ENCODE assay signal across 1 cellular context in the genomic region with DNA sequence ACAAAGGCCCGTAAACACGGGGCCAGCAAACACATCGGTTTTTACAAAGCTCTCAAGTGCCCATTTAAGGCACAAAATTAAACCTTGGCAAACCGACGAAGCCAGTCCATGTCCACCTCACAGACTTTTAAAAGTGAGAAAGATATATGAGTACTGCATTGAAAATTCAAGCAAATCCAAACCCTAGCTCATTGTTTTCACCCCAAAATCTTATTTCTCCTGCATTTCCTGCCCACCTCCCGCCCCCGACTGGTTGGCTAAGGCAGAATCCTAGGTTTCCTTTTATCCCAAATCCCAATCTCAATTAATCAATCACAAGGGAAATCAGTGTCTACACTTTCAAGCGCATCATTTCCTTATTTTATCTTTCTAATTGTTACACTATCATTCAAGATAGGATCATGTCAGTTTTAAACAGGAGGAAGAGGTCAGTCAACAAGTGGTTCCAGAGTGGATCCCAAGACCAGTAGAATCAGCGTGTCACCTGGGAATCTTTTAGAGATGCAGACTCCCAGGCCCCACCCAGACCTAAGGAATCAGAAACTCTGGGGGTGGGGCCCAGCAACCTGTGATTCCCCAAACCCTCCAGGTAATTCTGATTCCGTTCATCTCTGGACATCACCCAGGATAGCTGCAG.
TF ChIP-seq lines count a peak whose summit lies in the region.

No MANE protein-coding gene starts in this region.

TF ChIP-seq in GM23338, 12 proteins besides CTCF, POLR2A, EP300 and RAD21 (continued from another document):
- TF ChIP-seq, protein P1, sequence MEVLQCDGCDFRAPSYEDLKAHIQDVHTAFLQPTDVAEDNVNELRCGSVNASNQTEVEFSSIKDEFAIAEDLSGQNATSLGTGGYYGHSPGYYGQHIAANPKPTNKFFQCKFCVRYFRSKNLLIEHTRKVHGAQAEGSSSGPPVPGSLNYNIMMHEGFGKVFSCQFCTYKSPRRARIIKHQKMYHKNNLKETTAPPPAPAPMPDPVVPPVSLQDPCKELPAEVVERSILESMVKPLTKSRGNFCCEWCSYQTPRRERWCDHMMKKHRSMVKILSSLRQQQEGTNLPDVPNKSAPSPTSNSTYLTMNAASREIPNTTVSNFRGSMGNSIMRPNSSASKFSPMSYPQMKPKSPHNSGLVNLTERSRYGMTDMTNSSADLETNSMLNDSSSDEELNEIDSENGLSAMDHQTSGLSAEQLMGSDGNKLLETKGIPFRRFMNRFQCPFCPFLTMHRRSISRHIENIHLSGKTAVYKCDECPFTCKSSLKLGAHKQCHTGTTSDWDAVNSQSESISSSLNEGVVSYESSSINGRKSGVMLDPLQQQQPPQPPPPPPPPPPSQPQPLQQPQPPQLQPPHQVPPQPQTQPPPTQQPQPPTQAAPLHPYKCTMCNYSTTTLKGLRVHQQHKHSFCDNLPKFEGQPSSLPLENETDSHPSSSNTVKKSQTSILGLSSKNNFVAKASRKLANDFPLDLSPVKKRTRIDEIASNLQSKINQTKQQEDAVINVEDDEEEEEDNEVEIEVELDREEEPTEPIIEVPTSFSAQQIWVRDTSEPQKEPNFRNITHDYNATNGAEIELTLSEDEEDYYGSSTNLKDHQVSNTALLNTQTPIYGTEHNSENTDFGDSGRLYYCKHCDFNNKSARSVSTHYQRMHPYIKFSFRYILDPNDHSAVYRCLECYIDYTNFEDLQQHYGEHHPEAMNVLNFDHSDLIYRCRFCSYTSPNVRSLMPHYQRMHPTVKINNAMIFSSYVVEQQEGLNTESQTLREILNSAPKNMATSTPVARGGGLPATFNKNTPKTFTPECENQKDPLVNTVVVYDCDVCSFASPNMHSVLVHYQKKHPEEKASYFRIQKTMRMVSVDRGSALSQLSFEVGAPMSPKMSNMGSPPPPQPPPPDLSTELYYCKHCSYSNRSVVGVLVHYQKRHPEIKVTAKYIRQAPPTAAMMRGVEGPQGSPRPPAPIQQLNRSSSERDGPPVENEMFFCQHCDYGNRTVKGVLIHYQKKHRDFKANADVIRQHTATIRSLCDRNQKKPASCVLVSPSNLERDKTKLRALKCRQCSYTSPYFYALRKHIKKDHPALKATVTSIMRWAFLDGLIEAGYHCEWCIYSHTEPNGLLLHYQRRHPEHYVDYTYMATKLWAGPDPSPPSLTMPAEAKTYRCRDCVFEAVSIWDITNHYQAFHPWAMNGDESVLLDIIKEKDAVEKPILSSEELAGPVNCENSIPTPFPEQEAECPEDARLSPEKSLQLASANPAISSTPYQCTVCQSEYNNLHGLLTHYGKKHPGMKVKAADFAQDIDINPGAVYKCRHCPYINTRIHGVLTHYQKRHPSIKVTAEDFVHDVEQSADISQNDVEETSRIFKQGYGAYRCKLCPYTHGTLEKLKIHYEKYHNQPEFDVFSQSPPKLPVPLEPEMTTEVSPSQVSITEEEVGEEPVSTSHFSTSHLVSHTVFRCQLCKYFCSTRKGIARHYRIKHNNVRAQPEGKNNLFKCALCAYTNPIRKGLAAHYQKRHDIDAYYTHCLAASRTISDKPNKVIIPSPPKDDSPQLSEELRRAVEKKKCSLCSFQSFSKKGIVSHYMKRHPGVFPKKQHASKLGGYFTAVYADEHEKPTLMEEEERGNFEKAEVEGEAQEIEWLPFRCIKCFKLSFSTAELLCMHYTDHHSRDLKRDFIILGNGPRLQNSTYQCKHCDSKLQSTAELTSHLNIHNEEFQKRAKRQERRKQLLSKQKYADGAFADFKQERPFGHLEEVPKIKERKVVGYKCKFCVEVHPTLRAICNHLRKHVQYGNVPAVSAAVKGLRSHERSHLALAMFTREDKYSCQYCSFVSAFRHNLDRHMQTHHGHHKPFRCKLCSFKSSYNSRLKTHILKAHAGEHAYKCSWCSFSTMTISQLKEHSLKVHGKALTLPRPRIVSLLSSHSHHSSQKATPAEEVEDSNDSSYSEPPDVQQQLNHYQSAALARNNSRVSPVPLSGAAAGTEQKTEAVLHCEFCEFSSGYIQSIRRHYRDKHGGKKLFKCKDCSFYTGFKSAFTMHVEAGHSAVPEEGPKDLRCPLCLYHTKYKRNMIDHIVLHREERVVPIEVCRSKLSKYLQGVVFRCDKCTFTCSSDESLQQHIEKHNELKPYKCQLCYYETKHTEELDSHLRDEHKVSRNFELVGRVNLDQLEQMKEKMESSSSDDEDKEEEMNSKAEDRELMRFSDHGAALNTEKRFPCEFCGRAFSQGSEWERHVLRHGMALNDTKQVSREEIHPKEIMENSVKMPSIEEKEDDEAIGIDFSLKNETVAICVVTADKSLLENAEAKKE (CRISPR knock-in tag; IDR thresholded peaks at IDR 0.05): no peak
- TF ChIP-seq, protein P2, sequence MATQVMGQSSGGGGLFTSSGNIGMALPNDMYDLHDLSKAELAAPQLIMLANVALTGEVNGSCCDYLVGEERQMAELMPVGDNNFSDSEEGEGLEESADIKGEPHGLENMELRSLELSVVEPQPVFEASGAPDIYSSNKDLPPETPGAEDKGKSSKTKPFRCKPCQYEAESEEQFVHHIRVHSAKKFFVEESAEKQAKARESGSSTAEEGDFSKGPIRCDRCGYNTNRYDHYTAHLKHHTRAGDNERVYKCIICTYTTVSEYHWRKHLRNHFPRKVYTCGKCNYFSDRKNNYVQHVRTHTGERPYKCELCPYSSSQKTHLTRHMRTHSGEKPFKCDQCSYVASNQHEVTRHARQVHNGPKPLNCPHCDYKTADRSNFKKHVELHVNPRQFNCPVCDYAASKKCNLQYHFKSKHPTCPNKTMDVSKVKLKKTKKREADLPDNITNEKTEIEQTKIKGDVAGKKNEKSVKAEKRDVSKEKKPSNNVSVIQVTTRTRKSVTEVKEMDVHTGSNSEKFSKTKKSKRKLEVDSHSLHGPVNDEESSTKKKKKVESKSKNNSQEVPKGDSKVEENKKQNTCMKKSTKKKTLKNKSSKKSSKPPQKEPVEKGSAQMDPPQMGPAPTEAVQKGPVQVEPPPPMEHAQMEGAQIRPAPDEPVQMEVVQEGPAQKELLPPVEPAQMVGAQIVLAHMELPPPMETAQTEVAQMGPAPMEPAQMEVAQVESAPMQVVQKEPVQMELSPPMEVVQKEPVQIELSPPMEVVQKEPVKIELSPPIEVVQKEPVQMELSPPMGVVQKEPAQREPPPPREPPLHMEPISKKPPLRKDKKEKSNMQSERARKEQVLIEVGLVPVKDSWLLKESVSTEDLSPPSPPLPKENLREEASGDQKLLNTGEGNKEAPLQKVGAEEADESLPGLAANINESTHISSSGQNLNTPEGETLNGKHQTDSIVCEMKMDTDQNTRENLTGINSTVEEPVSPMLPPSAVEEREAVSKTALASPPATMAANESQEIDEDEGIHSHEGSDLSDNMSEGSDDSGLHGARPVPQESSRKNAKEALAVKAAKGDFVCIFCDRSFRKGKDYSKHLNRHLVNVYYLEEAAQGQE (IDR thresholded peaks at IDR 0.05; ENCODE audit: unreplicated experiment): no peak
TF ChIP-seq in GM23338: peak in this region for 0.
